ENCODE assay signal across 33 cellular contexts in genomic region chr6:123423130-123423529, GRCh38.
"Had no signal": no experiment of that assay in that cellular context is flagged by ENCODE, and none has a peak within 500 bp of the region (broad histone marks: within the 10 kb centered on the region; RNA-seq: fewer than 3 reads in every experiment).

No MANE protein-coding gene starts in this region.

- H3K9me3 ChIP-seq: ascending aorta, breast epithelium, colonic mucosa, esophagus squamous epithelium, heart left ventricle had no signal

- DNase-seq: activated B cell treated with CpG ODN at 0.5 μM for 24 hours; activated CD4-positive, alpha-beta T cell treated with anti-CD3 and anti-CD28 coated beads for 48 hours; activated CD4-positive, alpha-beta T cell treated with anti-CD3 and anti-CD28 coated beads, Interleukin-2, amount 50 U/mL, for 1 hour; activated CD4-positive, alpha-beta T cell treated with anti-CD3 and anti-CD28 coated beads, Interleukin-2, amount 50 U/mL, for 48 hours; activated CD8-positive, alpha-beta memory T cell treated with anti-CD3 and anti-CD28 coated beads for 24 hours; activated CD8-positive, alpha-beta T cell treated with anti-CD3 and anti-CD28 coated beads for 36 hours; activated effector memory CD4-positive, alpha-beta T cell treated with anti-CD3 and anti-CD28 coated beads, Interleukin-2, amount 50 U/mL, for 16 hours; activated naive CD4-positive, alpha-beta T cell treated with anti-CD3 and anti-CD28 coated beads, Interleukin-2, amount 10 ng/mL, durations not matched to agents 7 days and 5 days; activated naive CD8-positive, alpha-beta T cell treated with anti-CD3 and anti-CD28 coated beads, Interleukin-2, amount 10 ng/mL, durations not matched to agents 7 days and 5 days; activated T-cell treated with anti-CD3 and anti-CD28 coated beads, Interleukin-2, amount 50 U/mL, for 48 hours; central memory CD4-positive, alpha-beta T cell; cerebellar nuclear complex; colonic mucosa; effector CD8-positive, alpha-beta T cell; esophagus squamous epithelium; foreskin melanocyte; glutamatergic neuron; heart left ventricle; T-helper 1 cell; T-helper 17 cell; T1000; WERI-Rb-1 had no signal

- H3K4me1 ChIP-seq: ascending aorta, breast epithelium, colonic mucosa, esophagus squamous epithelium had no signal

- ATAC-seq: activated CD4-positive, CD25-positive, alpha-beta regulatory T cell treated with anti-CD3 and anti-CD28 coated beads, Interleukin-2, amount 50 U/mL, for 24 hours; activated CD8-positive, alpha-beta T cell treated with anti-CD3 and anti-CD28 coated beads for 36 hours; activated naive CD4-positive, alpha-beta T cell treated with anti-CD3 and anti-CD28 coated beads, Interleukin-2, amount 50 U/mL, for 72 hours; heart left ventricle; T-helper 17 cell had no signal

- H3K36me3 Mint-ChIP-seq: activated naive CD4-positive, alpha-beta T cell treated with anti-CD3 and anti-CD28 coated beads, Interleukin-2, amount 10 ng/mL, durations not matched to agents 7 days and 5 days; activated naive CD4-positive, alpha-beta T cell treated with anti-CD3 and anti-CD28 coated beads, Interleukin-2, amount 50 U/mL, for 72 hours; activated naive CD8-positive, alpha-beta T cell treated with anti-CD3 and anti-CD28 coated beads, Interleukin-2, amount 10 ng/mL, durations not matched to agents 7 days and 5 days; brain had no signal

- H3K4me3 ChIP-seq: ascending aorta, breast epithelium, cardiac muscle cell, colonic mucosa, esophagus squamous epithelium, heart left ventricle had no signal

- H3K4me3 Mint-ChIP-seq: activated B cell treated with CpG ODN at 0.5 μM for 24 hours; activated CD8-positive, alpha-beta T cell treated with anti-CD3 and anti-CD28 coated beads for 36 hours; activated naive CD4-positive, alpha-beta T cell treated with anti-CD3 and anti-CD28 coated beads, Interleukin-2, amount 10 ng/mL, durations not matched to agents 7 days and 5 days; activated naive CD8-positive, alpha-beta T cell treated with anti-CD3 and anti-CD28 coated beads, Interleukin-2, amount 10 ng/mL, durations not matched to agents 7 days and 5 days; activated T-helper 1 cell treated with anti-CD3 and anti-CD28 coated beads, Interleukin-12 subunit alpha, Interleukin-12 subunit beta, Interleukin-2, Interleukin-4 antibody, amounts not matched to agents 30 ng/mL and 10 ng/mL and 1 ng/mL, durations not matched to agents 14 hours and 24 hours and 36 hours; brain; T-helper 17 cell; T-helper 2 cell treated with Interferon-gamma antibody and Interleukin-4, amounts not matched to agents 5 μg/mL and 100 μg/mL, for 36 hours had no signal

- H3K27ac ChIP-seq: ascending aorta, breast epithelium, cardiac muscle cell, colonic mucosa, epithelial cell of prostate, esophagus squamous epithelium, heart left ventricle, WERI-Rb-1 had no signal

- FAIRE-seq: endothelial cell of umbilical vein had no signal

- H3K36me3 ChIP-seq: ascending aorta, breast epithelium, cardiac muscle cell, colonic mucosa, esophagus squamous epithelium, heart left ventricle, WERI-Rb-1 had no signal

- H3K4me1 Mint-ChIP-seq: activated B cell treated with CpG ODN at 0.5 μM for 24 hours; activated naive CD4-positive, alpha-beta T cell treated with anti-CD3 and anti-CD28 coated beads, Interleukin-2, amount 10 ng/mL, durations not matched to agents 7 days and 5 days; activated naive CD8-positive, alpha-beta T cell treated with anti-CD3 and anti-CD28 coated beads, Interleukin-2, amount 10 ng/mL, durations not matched to agents 7 days and 5 days; T-helper 17 cell had no signal

- H3K9me3 Mint-ChIP-seq: activated B cell treated with CpG ODN at 0.5 μM for 24 hours; activated CD8-positive, alpha-beta T cell treated with anti-CD3 and anti-CD28 coated beads for 36 hours; activated naive CD4-positive, alpha-beta T cell treated with anti-CD3 and anti-CD28 coated beads, Interleukin-2, amount 10 ng/mL, durations not matched to agents 7 days and 5 days; activated naive CD4-positive, alpha-beta T cell treated with anti-CD3 and anti-CD28 coated beads, Interleukin-2, amount 50 U/mL, for 72 hours; activated naive CD8-positive, alpha-beta T cell treated with anti-CD3 and anti-CD28 coated beads, Interleukin-2, amount 10 ng/mL, durations not matched to agents 7 days and 5 days; activated T-helper 1 cell treated with anti-CD3 and anti-CD28 coated beads, Interleukin-12 subunit alpha, Interleukin-12 subunit beta, Interleukin-2, Interleukin-4 antibody, amounts not matched to agents 30 ng/mL and 10 ng/mL and 1 ng/mL, durations not matched to agents 14 hours and 24 hours and 36 hours; activated T-helper 2 cell treated with anti-CD3 and anti-CD28 coated beads, Interferon-gamma antibody, Interleukin-2, Interleukin-4, amounts not matched to agents 10 μg/mL and 5 μg/mL and 100 μg/mL, durations not matched to agents 14 hours and 24 hours and 36 hours; brain; T-helper 2 cell treated with Interferon-gamma antibody and Interleukin-4, amounts not matched to agents 5 μg/mL and 100 μg/mL, for 36 hours had no signal

- H3K27me3 ChIP-seq: ascending aorta, breast epithelium, cardiac muscle cell, colonic mucosa, esophagus squamous epithelium, heart left ventricle had no signal

- H3K27me3 Mint-ChIP-seq: activated B cell treated with CpG ODN at 0.5 μM for 24 hours; activated CD8-positive, alpha-beta T cell treated with anti-CD3 and anti-CD28 coated beads for 36 hours; activated naive CD4-positive, alpha-beta T cell treated with anti-CD3 and anti-CD28 coated beads, Interleukin-2, amount 10 ng/mL, durations not matched to agents 7 days and 5 days; activated naive CD8-positive, alpha-beta T cell treated with anti-CD3 and anti-CD28 coated beads, Interleukin-2, amount 10 ng/mL, durations not matched to agents 7 days and 5 days; brain; T-helper 17 cell had no signal

- H3K27ac Mint-ChIP-seq: activated B cell treated with CpG ODN at 0.5 μM for 24 hours; activated CD8-positive, alpha-beta T cell treated with anti-CD3 and anti-CD28 coated beads for 36 hours; activated naive CD4-positive, alpha-beta T cell treated with anti-CD3 and anti-CD28 coated beads, Interleukin-2, amount 10 ng/mL, durations not matched to agents 7 days and 5 days; activated naive CD4-positive, alpha-beta T cell treated with anti-CD3 and anti-CD28 coated beads, Interleukin-2, amount 50 U/mL, for 72 hours; activated naive CD8-positive, alpha-beta T cell treated with anti-CD3 and anti-CD28 coated beads, Interleukin-2, amount 10 ng/mL, durations not matched to agents 7 days and 5 days; activated T-helper 1 cell treated with anti-CD3 and anti-CD28 coated beads, Interleukin-12 subunit alpha, Interleukin-12 subunit beta, Interleukin-2, Interleukin-4 antibody, amounts not matched to agents 30 ng/mL and 10 ng/mL and 1 ng/mL, durations not matched to agents 14 hours and 24 hours and 36 hours; activated T-helper 2 cell treated with anti-CD3 and anti-CD28 coated beads, Interferon-gamma antibody, Interleukin-2, Interleukin-4, amounts not matched to agents 10 μg/mL and 5 μg/mL and 100 μg/mL, durations not matched to agents 14 hours and 24 hours and 36 hours; brain; T-helper 17 cell; T-helper 2 cell treated with Interferon-gamma antibody and Interleukin-4, amounts not matched to agents 5 μg/mL and 100 μg/mL, for 36 hours had no signal
